ENCODE assay signal across 8 cellular contexts in the genomic region with DNA sequence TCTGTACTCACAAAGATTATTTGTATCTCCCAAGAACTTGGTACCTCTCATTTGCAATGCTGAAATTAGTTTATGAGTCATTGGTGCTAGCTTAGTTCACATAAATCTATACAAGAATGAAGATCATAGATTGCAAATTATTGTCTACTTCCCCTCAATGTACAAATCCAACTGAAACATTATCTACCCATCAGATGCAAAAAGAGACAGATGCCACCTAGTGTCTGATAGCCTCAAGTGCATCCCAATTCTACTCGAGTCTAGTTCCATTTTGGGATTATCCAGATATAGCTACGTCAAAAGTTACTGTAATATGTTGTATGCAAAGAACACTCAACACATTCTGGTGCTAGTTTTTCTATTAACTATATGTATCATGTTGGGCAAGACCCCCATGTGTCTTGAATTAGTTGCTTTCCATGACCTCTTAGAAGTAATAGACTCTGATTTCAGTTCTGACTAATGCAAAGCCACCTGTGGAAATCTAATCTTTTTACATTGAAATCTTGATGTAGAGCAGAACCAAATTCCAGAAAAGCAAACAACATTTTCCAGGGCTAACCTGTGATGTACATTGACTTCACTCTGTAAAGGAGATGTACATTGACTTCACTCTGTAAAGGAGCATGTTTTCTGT.
A peak's percentile ranks its signal among the peaks of the same experiment; 100 is the strongest.
DNase-seq lines count a peak whose midpoint lies in the region; ATAC-seq and TF ChIP-seq lines count a peak whose summit lies in the region.

No MANE protein-coding gene starts in this region.

- CTCF ChIA-PET in Panc1 (lab: Charles Lee): interaction anchor here (0.6 to 1.7 kb wide), 2 partner anchors 20 to 141 kb away, joined by 4 read pairs; no protein-coding TSS in a partner anchor

- H3K36me3 ChIP-seq in Panc1 (ENCODE audit: control insufficient read depth, insufficient read depth, low read length) (no peaks in the 10 kb centered on the region), lung (ENCODE audit: control insufficient read depth in 2 of 2, insufficient read depth in 2 of 2, low read length in 2 of 2) (no peaks in the 10 kb centered on the region)

- H3K4me1 ChIP-seq in Panc1 (ENCODE audit: control insufficient read depth, insufficient read depth, low read length): no peaks in the 10 kb centered on the region
- no peaks in the 10 kb centered on the region for H3K4me1 ChIP-seq in lung (ENCODE audit: control insufficient read depth in 2 of 2, insufficient read depth in 2 of 2, low read length in 2 of 2)

- TF ChIP-seq CTCF in HL-60 (IDR thresholded peaks at IDR 0.05; ENCODE audit: insufficient read depth, low read length): peak; percentile 93
- TF ChIP-seq CTCF in Panc1 (IDR thresholded peaks at IDR 0.05): peak; percentile 77; the same call in 1 of the 2 replicates
- TF ChIP-seq CTCF in lung (IDR thresholded peaks at IDR 0.05; ENCODE audit: control extremely low read depth, extremely low read depth): peak; percentile 48

- H3K4me3 ChIP-seq in HL-60 (replicated peaks; ENCODE audit: insufficient read depth, low read length) (no peak overlapping the region), Panc1 (ENCODE audit: low read depth in 2 of 2, low read length in 2 of 2) (no peak overlapping the region), lung (no peak overlapping the region)

- H3K27ac ChIP-seq in HL-60 (replicated peaks) (no peak overlapping the region), Panc1 (ENCODE audit: low read length) (no peak overlapping the region), lung (ENCODE audit: low read depth in 1 of 2, low read length in 1 of 2) (no peak overlapping the region)

- 10 to 12% methylated on average over 2 of the region's 2 CpGs for WGBS in lung, 2 donors

- intact Hi-C loops in Panc1 (cut with micrococcal nuclease; ENCODE audit: unreplicated experiment): loop anchor here (2.0 to 10.0 kb wide), 3 partner anchors 183 to 1455 kb away; partner anchors contain the start of gene RND3

- no peaks in the 10 kb centered on the region for H3K9me3 ChIP-seq in Panc1 (ENCODE audit: control insufficient read depth, insufficient read depth, low read depth, low read length)
- no peaks in the 10 kb centered on the region for H3K9me3 ChIP-seq in lung (ENCODE audit: control insufficient read depth in 2 of 2, insufficient read depth in 1 of 2, low read length in 1 of 2)

- H3K27me3 ChIP-seq in HL-60 (ENCODE audit: insufficient read depth, poor library complexity, severe bottlenecking) (no peaks in the 10 kb centered on the region), Panc1 (ENCODE audit: control insufficient read depth, insufficient read depth, low read length) (no peaks in the 10 kb centered on the region), lung (ENCODE audit: control insufficient read depth, insufficient read depth) (no peaks in the 10 kb centered on the region)

- ATAC-seq in GM21576 (IDR thresholded peaks at IDR 0.05; ENCODE audit: unreplicated experiment) (peak; percentile 87), Panc1 (0 out of 2 replicates have a peak, but pooled peaks have one; percentile 65), lung (ENCODE audit: insufficient read depth, low FRiP score) (no peak)

- DNase-seq in stimulated activated CD4-positive, alpha-beta T cell treated with anti-CD3 and anti-CD28 coated beads, Interleukin-12 subunit alpha, Interleukin-12 subunit beta, amount 100 ng/mL, for 48 hours (ENCODE audit: low read depth in 2 of 3, low spot score in 1 of 3): peak in 2 of 3 donors; percentile 5 to 24
- DNase-seq in stimulated activated CD4-positive, alpha-beta T cell treated with anti-CD3 and anti-CD28 coated beads, Interleukin-4, amount 100 ng/mL, for 4 hours: no peak
- peak in 1 of 2 experiments; percentile 25 for DNase-seq in HL-60 (ENCODE audit: low read depth in 1 of 2, low spot score in 1 of 2)
- DNase-seq in Panc1 (ENCODE audit: low read depth, low spot score): peak; percentile 55
- DNase-seq in cerebellum (ENCODE audit: low spot score): peak; percentile 1
- no peak for DNase-seq in lung (ENCODE audit: low spot score)
- no peak for DNase-seq in ecto neural progenitor cell (ENCODE audit: low spot score)

- BruUV-seq in Panc1 (replicated peaks; lab: Mats Ljungman, UMichigan): no TSS peak

- in situ Hi-C loops in Panc1 (cut with HindIII; ENCODE audit: low pct_unique_long_range_greater_than_20kb, low sequenced_read_pairs): no loop called here

- POLR2A ChIA-PET in Panc1 (lab: Charles Lee): no interaction called here

Comparison
In these comparisons a context has a peak if more than half of its experiments do, and no peak if none do; other contexts are left out.
1. DNase-seq: peak in stimulated activated CD4-positive, alpha-beta T cell treated with anti-CD3 and anti-CD28 coated beads, Interleukin-12 subunit alpha, Interleukin-12 subunit beta, amount 100 ng/mL, for 48 hours (2 of 3), Panc1 (single experiment) and cerebellum (single experiment); none in stimulated activated CD4-positive, alpha-beta T cell treated with anti-CD3 and anti-CD28 coated beads, Interleukin-4, amount 100 ng/mL, for 4 hours (0 of 2), lung (single experiment) and ecto neural progenitor cell (single experiment).
2. Peak in every context shown above with its lines, with median percentiles within 50 percentile points of each other: CTCF ChIP-seq.